In the genomic region with DNA sequence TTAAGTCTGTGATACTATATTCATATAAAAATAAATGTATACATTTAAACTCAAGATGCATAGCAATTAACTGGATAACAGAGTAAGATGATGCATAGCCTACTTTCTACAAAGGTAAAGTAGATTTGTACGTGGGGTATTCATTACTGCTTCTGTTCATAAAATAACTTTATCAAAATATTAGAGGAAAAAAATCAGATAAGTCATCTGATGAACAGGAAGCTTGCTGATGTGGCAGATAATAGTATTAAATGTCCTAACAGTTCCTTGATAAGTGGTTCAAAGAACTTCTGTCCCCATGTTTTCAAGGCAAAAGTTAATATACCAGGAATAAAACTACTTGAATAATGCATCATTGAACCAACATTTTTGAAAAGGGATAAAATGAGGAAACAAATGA, we compare ENCODE assay signal across 22 cellular contexts.
"Had no signal": no experiment of that assay in that cellular context is flagged by ENCODE, and none has a peak within 500 bp of the region (broad histone marks: within the 10 kb centered on the region; RNA-seq: fewer than 3 reads in every experiment).

No MANE protein-coding gene starts in this region.

- ATAC-seq: effector memory CD8-positive, alpha-beta T cell; gastroesophageal sphincter; left colon; left lobe of liver; lower lobe of right lung had no signal

- H3K27me3 ChIP-seq: colonic mucosa, esophagus muscularis mucosa, foreskin keratinocyte, gastroesophageal sphincter, heart left ventricle, hepatocyte had no signal

- FAIRE-seq: endometrium had no signal

- H3K27ac ChIP-seq: colonic mucosa, esophagus muscularis mucosa, foreskin keratinocyte, gastroesophageal sphincter, heart left ventricle, hepatocyte, left ventricle myocardium inferior, lower lobe of right lung had no signal

- DNase-seq: colonic mucosa; cortex of kidney; effector CD8-positive, alpha-beta T cell; effector memory CD8-positive, alpha-beta T cell; endodermal cell; foreskin keratinocyte; heart left ventricle; hypothalamus; immature natural killer cell; islet precursor cell; kidney; kidney glomerular epithelial cell; left colon; left ventricle myocardium inferior; lower lobe of right lung; mesenchymal stem cell; midbrain had no signal

- H3K36me3 ChIP-seq: colonic mucosa, esophagus muscularis mucosa, gastroesophageal sphincter, heart left ventricle, left ventricle myocardium inferior, lower lobe of right lung had no signal

- H2AFZ ChIP-seq: hepatocyte had no signal

- H3K4me2 ChIP-seq: hepatocyte had no signal

- H3K4me1 ChIP-seq: colonic mucosa, foreskin keratinocyte, lower lobe of right lung had no signal

- H3K4me3 ChIP-seq: colonic mucosa, esophagus muscularis mucosa, gastroesophageal sphincter, heart left ventricle, hepatocyte, left ventricle myocardium inferior, lower lobe of right lung had no signal

- H3K9me3 ChIP-seq: colonic mucosa, esophagus muscularis mucosa, gastroesophageal sphincter, heart left ventricle, left ventricle myocardium inferior, lower lobe of right lung had no signal
